Comparison of ENCODE assay signal across 8 cellular contexts in the genomic region with DNA sequence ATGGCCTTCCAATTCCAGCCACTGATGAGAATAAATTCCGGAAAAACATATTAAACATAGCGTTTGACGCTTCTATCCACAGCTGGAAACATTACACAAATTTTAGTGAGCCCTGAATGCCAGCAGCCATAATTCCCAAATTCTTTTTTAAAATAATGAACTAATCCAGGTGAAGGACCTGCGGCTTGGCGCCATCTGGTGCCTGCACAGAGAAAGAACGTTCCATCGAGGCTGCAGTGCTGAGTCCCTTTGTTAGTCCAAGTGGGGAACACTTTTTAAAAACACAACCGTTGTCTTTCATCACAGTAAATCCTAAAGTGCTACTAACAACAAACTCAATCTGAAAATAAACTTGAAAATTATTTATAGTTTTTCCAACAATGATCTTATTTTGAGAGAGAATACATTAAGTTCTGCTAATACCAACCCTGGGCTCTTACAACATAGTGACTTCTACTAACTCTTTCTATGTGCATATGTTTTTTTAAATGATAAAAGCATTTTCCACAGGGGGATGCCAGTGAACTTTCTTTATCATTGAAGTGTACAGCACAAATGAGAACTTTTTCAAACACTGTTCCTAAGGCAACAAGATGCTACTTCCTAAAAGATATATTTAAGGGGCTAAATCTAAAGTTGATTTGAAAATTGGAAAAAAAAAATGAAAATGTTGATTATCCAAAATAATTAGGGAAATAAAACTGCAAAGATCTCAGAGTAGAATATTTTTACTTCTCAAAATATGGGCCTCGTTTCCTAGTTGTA.
DNase-seq lines count a peak whose midpoint lies in the region; ATAC-seq, FAIRE-seq and TF ChIP-seq lines count a peak whose summit lies in the region.

No MANE protein-coding gene starts in this region.

- H3K36me3 ChIP-seq in kidney epithelial cell (ENCODE audit: control insufficient read depth, insufficient read depth, low read length) = no peaks in the 10 kb centered on the region

- peaks cover 2% of the 10 kb centered on the region for H3K27me3 ChIP-seq in kidney epithelial cell (ENCODE audit: control insufficient read depth, insufficient read depth, low read length)

- POLR2A ChIA-PET in A549 (lab: Yijun Ruan, JAX) = no interaction called here

- peak overlapping the region; percentile 8; the same call in 1 of the 3 replicates for H3K4me2 ChIP-seq in A549

- TF ChIP-seq CTCF in A549 (IDR thresholded peaks at IDR 0.05) (peak; percentile 89), astrocyte of the spinal cord (IDR thresholded peaks at IDR 0.05; ENCODE audit: low read depth, low read length) (peak; percentile 80), kidney epithelial cell (IDR thresholded peaks at IDR 0.05; ENCODE audit: insufficient read depth, low read length, poor library complexity, severe bottlenecking) (peak; percentile 85)

- peak; percentile 84 to 87 for ATAC-seq in A549
- no peak for ATAC-seq in stimulated activated naive CD8-positive, alpha-beta T cell treated with anti-CD3 and anti-CD28 coated beads, Interleukin-15, Interleukin-2, amounts not matched to agents 100 U/mL and 50 U/mL, for 24 hours
- ATAC-seq in HG02642 (IDR thresholded peaks at IDR 0.05; ENCODE audit: poor library complexity, unreplicated experiment) = no peak

- peaks cover 20% of the 10 kb centered on the region for H3K4me1 ChIP-seq in A549

- H3K4me3 ChIP-seq in A549 = no peak overlapping the region
- H3K4me3 ChIP-seq in astrocyte of the spinal cord (ENCODE audit: low read depth, low read length) = no peak overlapping the region
- H3K4me3 ChIP-seq in kidney epithelial cell (ENCODE audit: low read depth, low read length) = no peak overlapping the region

- no peak for TF ChIP-seq EP300 in A549 (IDR thresholded peaks at IDR 0.05)

- H3K27ac ChIP-seq in A549 = no peak overlapping the region

- CTCF ChIA-PET in A549 (lab: Yijun Ruan, JAX) = interaction anchor here (0.7 to 9.1 kb wide), 26 partner anchors 8 to 680 kb away, joined by 3 to 67 read pairs (median 4); a partner anchor contains a TSS

- DNase-seq in A549 (ENCODE audit: low read depth in 1 of 2, low spot score in 1 of 2) = peak; percentile 53 to 59
- peak; percentile 13 for DNase-seq in GDM1 (lab: John Stamatoyannopoulos, UW)
- DNase-seq in NCI-H1694 (lab: John Stamatoyannopoulos, UW) = peak; percentile 4
- peak; percentile 51 for DNase-seq in astrocyte of the spinal cord (ENCODE audit: low read depth, low spot score)
- no peak for DNase-seq in kidney epithelial cell (ENCODE audit: low read depth)
- DNase-seq in stimulated activated naive CD8-positive, alpha-beta T cell treated with anti-CD3 and anti-CD28 coated beads, Interleukin-15, Interleukin-2, amounts not matched to agents 100 U/mL and 50 U/mL, for 24 hours = peak; percentile 36
- DNase-seq in stimulated activated naive CD4-positive, alpha-beta T cell treated with Interleukin-2 at 50 U/mL for 16 hours (lab: John Stamatoyannopoulos, UW) = no peak

- TF ChIP-seq POLR2A in A549 (IDR thresholded peaks at IDR 0.05; ENCODE audit: low read length) = no peak

- TF ChIP-seq RAD21 in A549 (conservative IDR thresholded peaks at IDR 0.05 in 1 of 2, IDR thresholded peaks at IDR 0.05 in 1 of 2) = peak; percentile 82 to 87

- no peak for FAIRE-seq in A549 (lab: Jason Lieb, UNC)

- WGBS in A549 (ENCODE audit: missing lambda C conversion rate) = 3% methylated on average over 9 of the region's 9 CpGs

- in situ Hi-C loops in astrocyte of the spinal cord (cut with HindIII; ENCODE audit: low sequenced_read_pairs) = no loop called here

- H3K9me3 ChIP-seq in A549 = no peaks in the 10 kb centered on the region

TF ChIP-seq in A549, 52 proteins besides CTCF, POLR2A, EP300 and RAD21:
- TF ChIP-seq SMC3 (IDR thresholded peaks at IDR 0.05) (peak; percentile 97), ZSCAN20 (CRISPR knock-in tag; IDR thresholded peaks at IDR 0.05) (no peak)

Comparison
In these comparisons a context has a peak if more than half of its experiments do, and no peak if none do; other contexts are left out.
1. ATAC-seq: peak in A549 (2 of 2); none in stimulated activated naive CD8-positive, alpha-beta T cell treated with anti-CD3 and anti-CD28 coated beads, Interleukin-15, Interleukin-2, amounts not matched to agents 100 U/mL and 50 U/mL, for 24 hours (single experiment) and HG02642 (single experiment).
2. DNase-seq: peak in A549 (2 of 2), GDM1 (single experiment), NCI-H1694 (single experiment), astrocyte of the spinal cord (single experiment) and stimulated activated naive CD8-positive, alpha-beta T cell treated with anti-CD3 and anti-CD28 coated beads, Interleukin-15, Interleukin-2, amounts not matched to agents 100 U/mL and 50 U/mL, for 24 hours (single experiment); none in kidney epithelial cell (single experiment) and stimulated activated naive CD4-positive, alpha-beta T cell treated with Interleukin-2 at 50 U/mL for 16 hours (single experiment).
3. Peak in every context shown above with its lines, with median percentiles within 50 percentile points of each other: CTCF ChIP-seq.